Comparison of ENCODE assay signal across 24 cellular contexts in the genomic region with DNA sequence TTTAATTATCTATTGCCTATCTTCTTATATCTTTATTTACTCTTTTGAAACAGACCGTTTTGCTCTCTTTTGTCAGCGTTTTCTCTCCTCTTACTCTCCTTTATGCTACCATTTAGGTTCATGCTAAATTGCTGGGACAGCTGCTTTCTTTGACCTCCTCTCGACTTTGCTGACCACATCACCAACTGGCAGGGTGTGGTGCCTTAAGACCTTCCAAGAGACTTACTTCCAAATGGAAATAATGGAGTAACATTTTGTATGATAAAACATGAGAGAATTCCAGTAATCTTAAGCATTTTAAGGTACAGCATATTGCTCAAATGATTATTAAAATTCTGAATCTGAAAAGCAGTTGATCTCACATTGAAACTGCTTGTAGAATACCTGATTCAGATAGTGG.
DNase-seq lines count a peak whose midpoint lies in the region; ATAC-seq and TF ChIP-seq lines count a peak whose summit lies in the region.
"Had no signal": no experiment of that assay in that cellular context is flagged by ENCODE, and none has a peak within 500 bp of the region (broad histone marks: within the 10 kb centered on the region; RNA-seq: fewer than 3 reads in every experiment).

No MANE protein-coding gene starts in this region.

- no peaks in the 10 kb centered on the region for H3K27me3 Mint-ChIP-seq in T-cell
- H3K27me3 Mint-ChIP-seq: B cell had no signal

- no peaks in the 10 kb centered on the region for H3K9me2 ChIP-seq in GM23248 (ENCODE audit: insufficient read depth)

- no peak overlapping the region for H2AFZ ChIP-seq in GM23248
- H2AFZ ChIP-seq: PC-9 had no signal

- H3K4me3 Mint-ChIP-seq in T-cell, result no peak overlapping the region
- H3K4me3 Mint-ChIP-seq: B cell; CD8-positive, alpha-beta T cell had no signal

- peak overlapping the region; percentile 27 for H3K4me2 ChIP-seq in GM23248 (ENCODE audit: unreplicated experiment)
- H3K4me2 ChIP-seq in skeletal muscle satellite cell (ENCODE audit: low read length), result peak overlapping the region; percentile 59
- H3K4me2 ChIP-seq: A549, PC-9 had no signal

- in situ Hi-C loops in GM23248 (cut with MboI), result no loop called here

- H3K27ac ChIP-seq in GM23248 (no peak overlapping the region), SJCRH30 (peak overlapping the region; percentile 61)
- H3K27ac ChIP-seq: A549, C4-2B, PC-9 had no signal

- H3K9me3 Mint-ChIP-seq in T-cell, result no peaks in the 10 kb centered on the region
- H3K9me3 Mint-ChIP-seq: CD8-positive, alpha-beta T cell had no signal

- 71 to 76% methylated on average over 3 of the region's 3 CpGs for WGBS in GM23248 (ENCODE audit: low coverage in 1 of 2, low lambda C conversion rate in 2 of 2, missing lambda C conversion rate in 2 of 2), 2 experiments

- no peak overlapping the region for H3K27ac Mint-ChIP-seq in T-cell
- H3K27ac Mint-ChIP-seq: B cell; CD8-positive, alpha-beta T cell had no signal

- no peaks in the 10 kb centered on the region for H3F3A ChIP-seq in GM23248 (ENCODE audit: insufficient read depth)

- H3K4me3 ChIP-seq in GM23248 (no peak overlapping the region), SJCRH30 (no peak overlapping the region), fibroblast of the aortic adventitia (ENCODE audit: low read depth, low read length) (no peak overlapping the region), skeletal muscle satellite cell (ENCODE audit: low read length) (no peak overlapping the region)
- H3K4me3 ChIP-seq: A549, K562, PC-9 had no signal

- TF ChIP-seq CTCF in fibroblast of the aortic adventitia (IDR thresholded peaks at IDR 0.05; ENCODE audit: insufficient read depth, low read length), result no peak

- no peaks in the 10 kb centered on the region for H3K36me3 ChIP-seq in GM23248 (ENCODE audit: low read depth)
- peaks cover 2% of the 10 kb centered on the region; the same call in 1 of the 2 replicates for H3K36me3 ChIP-seq in SJCRH30
- H3K36me3 ChIP-seq in skeletal muscle satellite cell (ENCODE audit: insufficient read depth, low read length), result no peaks in the 10 kb centered on the region

- H3K9ac ChIP-seq in GM23248 (no peak overlapping the region), skeletal muscle satellite cell (ENCODE audit: low read depth, low read length) (peak overlapping the region; percentile 59)

- no peaks in the 10 kb centered on the region for H4K20me1 ChIP-seq in GM23248 (ENCODE audit: insufficient read depth)

- POLR2A ChIA-PET in T-cell (lab: Charles Lee), result no interaction called here

- CTCF ChIA-PET in T-cell (lab: Charles Lee), result no interaction called here

- H3K9me3 ChIP-seq in GM23248 (ENCODE audit: low read depth) (no peaks in the 10 kb centered on the region), SJCRH30 (replicated peaks) (peaks cover 3% of the 10 kb centered on the region; the same call in 1 of the 2 replicates), skeletal muscle satellite cell (replicated peaks; ENCODE audit: low read length) (no peaks in the 10 kb centered on the region)
- H3K9me3 ChIP-seq: A549 had no signal

- H3K4me1 Mint-ChIP-seq in T-cell, result no peaks in the 10 kb centered on the region

- no peaks in the 10 kb centered on the region for H3K36me3 Mint-ChIP-seq in T-cell
- H3K36me3 Mint-ChIP-seq: CD8-positive, alpha-beta T cell had no signal

- ATAC-seq in left colon, result no peak
- ATAC-seq in T-cell (replicated peaks in 1 of 4), result no peak
- ATAC-seq: A549; CD8-positive, alpha-beta T cell; K562 had no signal

- no peaks in the 10 kb centered on the region for H3K79me2 ChIP-seq in GM23248 (ENCODE audit: insufficient read depth)

- H3K4me1 ChIP-seq in GM23248 (ENCODE audit: insufficient read depth), result peaks cover 10% of the 10 kb centered on the region; the same call in 1 of the 2 replicates
- H3K4me1 ChIP-seq in SJCRH30, result peaks cover 48% of the 10 kb centered on the region
- peaks cover 34% of the 10 kb centered on the region for H3K4me1 ChIP-seq in skeletal muscle satellite cell (ENCODE audit: control insufficient read depth, insufficient read depth, low read length)
- H3K4me1 ChIP-seq: A549 had no signal

- DNase-seq in GM23248, result peak; percentile 26
- peak; percentile 70 to 77 for DNase-seq in SJCRH30
- peak; percentile 79 for DNase-seq in fibroblast of the aortic adventitia (ENCODE audit: low read depth)
- DNase-seq in KG1 (lab: John Stamatoyannopoulos, UW), result no peak
- no peak for DNase-seq in left colon
- no peak for DNase-seq in T-cell
- DNase-seq: CD8-positive, alpha-beta T cell; DMS79 treated with DMSO at 0.1 percent for 48 hours; GF-D8; H7; MM.1S; NCI-H2029; NCI-H446; NCI-H524 treated with DMSO at 0.1 percent for 48 hours; NCI-H82; NK-92 treated with Interleukin-12 subunit alpha and Interleukin-12 subunit beta, amount 100 ng/mL, for 24 hours; PC-9; Right ventricle myocardium superior; RPMI8226 had no signal

- no peaks in the 10 kb centered on the region for H3K27me3 ChIP-seq in GM23248 (replicated peaks; ENCODE audit: insufficient read depth)
- H3K27me3 ChIP-seq in SJCRH30, result no peaks in the 10 kb centered on the region
- H3K27me3 ChIP-seq in skeletal muscle satellite cell (ENCODE audit: control insufficient read depth, insufficient read depth, low read length), result no peaks in the 10 kb centered on the region

- intact Hi-C loops in left colon (cut with DNase I, micrococcal nuclease), result no loop called here

Comparison
In these comparisons a context has a peak if more than half of its experiments do, and no peak if none do; other contexts are left out.
1. DNase-seq: peak in GM23248 (single experiment), SJCRH30 (2 of 2) and fibroblast of the aortic adventitia (single experiment); none in KG1 (single experiment), left colon (0 of 2) and T-cell (0 of 34).